ENCODE assay signal across 32 cellular contexts in the genomic region with DNA sequence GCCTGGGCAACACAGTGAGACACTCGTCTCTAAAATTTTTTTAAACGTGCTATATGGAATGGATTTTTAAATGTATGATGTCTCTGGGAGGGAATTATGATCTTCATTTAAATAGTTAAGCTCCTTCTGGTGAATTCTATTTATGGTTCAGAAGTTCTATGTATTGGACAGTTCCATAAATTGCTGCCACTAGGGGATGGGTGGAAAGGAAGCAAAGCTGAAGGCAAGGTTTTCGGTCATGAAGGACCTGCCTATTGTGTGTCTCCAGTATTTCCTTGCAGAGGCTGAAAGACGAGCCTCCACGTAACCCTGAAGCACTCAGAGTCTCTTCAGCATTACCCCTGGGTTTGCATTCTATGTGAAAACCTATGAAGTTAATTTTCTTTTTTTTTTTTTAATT.
A peak's percentile ranks its signal among the peaks of the same experiment; 100 is the strongest.
DNase-seq lines count a peak whose midpoint lies in the region; ATAC-seq, FAIRE-seq and TF ChIP-seq lines count a peak whose summit lies in the region.
"Had no signal": no experiment of that assay in that cellular context is flagged by ENCODE, and none has a peak within 500 bp of the region (broad histone marks: within the 10 kb centered on the region; RNA-seq: fewer than 3 reads in every experiment).

No MANE protein-coding gene starts in this region.

- no peak for DNase-seq in AG09309 (ENCODE audit: low read depth)
- no peak for DNase-seq in HFFc6
- no peak for DNase-seq in chondrocyte (ENCODE audit: low spot score)
- DNase-seq in keratinocyte (ENCODE audit: low read depth, low spot score), result no peak
- no peak for DNase-seq in CD4-positive, alpha-beta T cell
- DNase-seq in activated CD4-positive, alpha-beta T cell treated with anti-CD3 and anti-CD28 coated beads, Interleukin-2, amount 50 U/mL, for 4 hours, result no peak
- DNase-seq in heart right ventricle, result no peak
- DNase-seq: activated CD4-positive, alpha-beta T cell treated with anti-CD3 and anti-CD28 coated beads for 48 hours; activated naive CD8-positive, alpha-beta T cell treated with anti-CD3 and anti-CD28 coated beads, Interleukin-2, amount 50 U/mL, for 24 hours; activated T-cell treated with anti-CD3 and anti-CD28 coated beads, Interleukin-2, amount 50 U/mL, for 1 hour; cerebellar nuclear complex; COR-L47; DND-41; H9; left cardiac atrium; NCI-H1417; NCI-H2029 treated with DMSO at 0.1 percent for 48 hours; NCI-H226; NCI-H774; OCI-M1; SHP77 treated with DMSO at 0.1 percent for 48 hours; T1000; WERI-Rb-1 had no signal

- no peak overlapping the region for H3K4me3 Mint-ChIP-seq in HFFc6
- no peak overlapping the region for H3K4me3 Mint-ChIP-seq in chondrocyte (ENCODE audit: unreplicated experiment)
- H3K4me3 Mint-ChIP-seq in CD4-positive, alpha-beta T cell, result no peak overlapping the region
- H3K4me3 Mint-ChIP-seq: activated naive CD8-positive, alpha-beta T cell treated with anti-CD3 and anti-CD28 coated beads, Interleukin-2, amount 50 U/mL, for 24 hours; H9; memory B cell; stimulated activated naive CD8-positive, alpha-beta T cell treated with anti-CD3 and anti-CD28 coated beads, Interleukin-15, Interleukin-2, amounts not matched to agents 100 ng/mL and 50 ng/mL, for 24 hours had no signal

- H3K27me3 Mint-ChIP-seq in HFFc6 (ENCODE audit: insufficient read depth) (no peaks in the 10 kb centered on the region; the same call in 1 of the 2 replicates), chondrocyte (ENCODE audit: low read depth) (no peaks in the 10 kb centered on the region)
- no peaks in the 10 kb centered on the region for H3K27me3 Mint-ChIP-seq in CD4-positive, alpha-beta T cell
- H3K27me3 Mint-ChIP-seq: activated naive CD8-positive, alpha-beta T cell treated with anti-CD3 and anti-CD28 coated beads, Interleukin-2, amount 50 U/mL, for 24 hours; memory B cell; stimulated activated naive CD8-positive, alpha-beta T cell treated with anti-CD3 and anti-CD28 coated beads, Interleukin-15, Interleukin-2, amounts not matched to agents 100 ng/mL and 50 ng/mL, for 24 hours had no signal

- no peaks in the 10 kb centered on the region for H3K9me3 ChIP-seq in keratinocyte (ENCODE audit: control insufficient read depth, low read depth, low read length)
- peaks cover 3% of the 10 kb centered on the region for H3K9me3 ChIP-seq in CD4-positive, alpha-beta T cell (ENCODE audit: control insufficient read depth, low read length)
- H3K9me3 ChIP-seq in heart right ventricle, result no peaks in the 10 kb centered on the region
- H3K9me3 ChIP-seq: BLaER1 treated with 17β-estradiol and CSF1 and Interleukin-3, amounts not matched to agents 10 nM and 100 nM; neutrophil; prostate gland had no signal

- H3K36me3 ChIP-seq in keratinocyte (ENCODE audit: control insufficient read depth in 2 of 2, extremely low read depth in 1 of 2, insufficient read depth in 2 of 2, low read length in 2 of 2) (no peaks in the 10 kb centered on the region), heart right ventricle (no peaks in the 10 kb centered on the region)
- H3K36me3 ChIP-seq: BLaER1 treated with 17β-estradiol and CSF1 and Interleukin-3, amounts not matched to agents 10 nM and 100 nM; neutrophil; prostate gland; WERI-Rb-1 had no signal

- CTCF ChIA-PET in CD4-positive, alpha-beta T cell (lab: Charles Lee), result no interaction called here

- no peaks in the 10 kb centered on the region for H3K79me2 ChIP-seq in keratinocyte (ENCODE audit: control insufficient read depth, insufficient read depth, low read length)

- no peaks in the 10 kb centered on the region for H3K27me3 ChIP-seq in keratinocyte (ENCODE audit: control insufficient read depth, extremely low read depth, insufficient read depth, low read length)
- H3K27me3 ChIP-seq in CD4-positive, alpha-beta T cell (ENCODE audit: control insufficient read depth, insufficient read depth, low read length), result no peaks in the 10 kb centered on the region
- H3K27me3 ChIP-seq in heart right ventricle, result peaks cover 0 to 4% (median 0%) of the 10 kb centered on the region in 7 donors
- H3K27me3 ChIP-seq: BLaER1 treated with 17β-estradiol and CSF1 and Interleukin-3, amounts not matched to agents 10 nM and 100 nM; neutrophil had no signal

- FAIRE-seq in keratinocyte (lab: Jason Lieb, UNC), result no peak
- FAIRE-seq: frontal cortex, GM18507 had no signal

- no peaks in the 10 kb centered on the region; the same call in 1 of the 2 replicates for H3K36me3 Mint-ChIP-seq in HFFc6 (ENCODE audit: low read depth)
- no peaks in the 10 kb centered on the region for H3K36me3 Mint-ChIP-seq in chondrocyte (ENCODE audit: low read depth)
- H3K36me3 Mint-ChIP-seq in CD4-positive, alpha-beta T cell (ENCODE audit: low read depth), result no peaks in the 10 kb centered on the region
- H3K36me3 Mint-ChIP-seq: memory B cell had no signal

- no peak overlapping the region for H3K4me3 ChIP-seq in AG09309 (ENCODE audit: control insufficient read depth, low read depth, low read length)
- no peak overlapping the region for H3K4me3 ChIP-seq in keratinocyte (ENCODE audit: control insufficient read depth in 2 of 3, extremely low read depth in 1 of 3, insufficient read depth in 2 of 3, low read depth in 1 of 3, low read length in 3 of 3)
- no peak overlapping the region for H3K4me3 ChIP-seq in heart right ventricle
- H3K4me3 ChIP-seq: BLaER1 treated with 17β-estradiol and CSF1 and Interleukin-3, amounts not matched to agents 10 nM and 100 nM; prostate gland had no signal

- H3K9me1 ChIP-seq in keratinocyte (ENCODE audit: control insufficient read depth, extremely low read depth, insufficient read depth, low read length), result no peaks in the 10 kb centered on the region

- dilution Hi-C loops in keratinocyte (cut with MboI; ENCODE audit: extremely low pct_ligation_motif_present, low sequenced_read_pairs), result no loop called here

- H4K20me1 ChIP-seq in keratinocyte (ENCODE audit: control insufficient read depth, extremely low read depth, insufficient read depth, low read length), result no peaks in the 10 kb centered on the region
- H4K20me1 ChIP-seq: BLaER1 treated with 17β-estradiol and CSF1 and Interleukin-3, amounts not matched to agents 10 nM and 100 nM had no signal

- H3K27ac ChIP-seq in keratinocyte (ENCODE audit: control insufficient read depth, insufficient read depth, low read length), result no peak overlapping the region
- H3K27ac ChIP-seq in CD4-positive, alpha-beta T cell (ENCODE audit: low read depth, low read length), result no peak overlapping the region
- H3K27ac ChIP-seq in heart right ventricle, result no peak overlapping the region
- H3K27ac ChIP-seq: BLaER1 treated with 17β-estradiol and CSF1 and Interleukin-3, amounts not matched to agents 10 nM and 100 nM; epithelial cell of prostate; neutrophil; prostate gland; WERI-Rb-1 had no signal

- peaks cover 52% of the 10 kb centered on the region for H3K4me1 Mint-ChIP-seq in HFFc6 (ENCODE audit: low read depth)
- peaks cover 45% of the 10 kb centered on the region for H3K4me1 Mint-ChIP-seq in chondrocyte (ENCODE audit: low read depth)
- no peaks in the 10 kb centered on the region for H3K4me1 Mint-ChIP-seq in CD4-positive, alpha-beta T cell (ENCODE audit: low read depth)
- H3K4me1 Mint-ChIP-seq: activated naive CD8-positive, alpha-beta T cell treated with anti-CD3 and anti-CD28 coated beads, Interleukin-2, amount 50 U/mL, for 24 hours; memory B cell had no signal

- H2AFZ ChIP-seq in keratinocyte (ENCODE audit: control insufficient read depth, low read length), result no peak overlapping the region

- H3K27ac Mint-ChIP-seq in HFFc6, result no peak overlapping the region
- no peak overlapping the region for H3K27ac Mint-ChIP-seq in chondrocyte (ENCODE audit: unreplicated experiment)
- H3K27ac Mint-ChIP-seq in CD4-positive, alpha-beta T cell, result no peak overlapping the region
- H3K27ac Mint-ChIP-seq: activated naive CD8-positive, alpha-beta T cell treated with anti-CD3 and anti-CD28 coated beads, Interleukin-2, amount 50 U/mL, for 24 hours; H9; memory B cell; stimulated activated naive CD8-positive, alpha-beta T cell treated with anti-CD3 and anti-CD28 coated beads, Interleukin-15, Interleukin-2, amounts not matched to agents 100 ng/mL and 50 ng/mL, for 24 hours had no signal

- no peak for ATAC-seq in CD4-positive, alpha-beta T cell (ENCODE audit: poor library complexity)
- no peak for ATAC-seq in heart right ventricle
- ATAC-seq in HG02763 (IDR thresholded peaks at IDR 0.05; ENCODE audit: unreplicated experiment), result no peak
- ATAC-seq: activated naive CD8-positive, alpha-beta T cell treated with anti-CD3 and anti-CD28 coated beads, Interleukin-2, amount 50 U/mL, for 24 hours; left cardiac atrium had no signal

- H3K4me2 ChIP-seq in keratinocyte (ENCODE audit: control insufficient read depth, extremely low read depth, insufficient read depth, low read depth, low read length), result no peak overlapping the region
- H3K4me2 ChIP-seq: BLaER1 treated with 17β-estradiol and CSF1 and Interleukin-3, amounts not matched to agents 10 nM and 100 nM had no signal

- H3K9me3 Mint-ChIP-seq in HFFc6 (no peaks in the 10 kb centered on the region), chondrocyte (ENCODE audit: low read depth) (no peaks in the 10 kb centered on the region)
- H3K9me3 Mint-ChIP-seq in CD4-positive, alpha-beta T cell, result peaks cover 5% of the 10 kb centered on the region
- H3K9me3 Mint-ChIP-seq: H9 had no signal

- WGBS in heart right ventricle, 2 donors, result 75 to 76% methylated on average over 5 of the region's 5 CpGs

- intact Hi-C loops in CD4-positive, alpha-beta T cell (cut with DNase I, micrococcal nuclease), result no loop called here
- intact Hi-C loops in heart right ventricle (cut with DNase I), result loop anchor here in 1 of 10 donors (5.0 kb wide), 2 partner anchors 228 to 448 kb away; no protein-coding TSS in a partner anchor

- peaks cover 12% of the 10 kb centered on the region for H3K4me1 ChIP-seq in keratinocyte (ENCODE audit: control insufficient read depth, extremely low read depth, insufficient read depth, low read length)
- peaks cover 0 to 9% (median 0%) of the 10 kb centered on the region in 9 donors for H3K4me1 ChIP-seq in heart right ventricle
- H3K4me1 ChIP-seq: prostate gland had no signal

- POLR2A ChIA-PET in CD4-positive, alpha-beta T cell (lab: Charles Lee), result no interaction called here

- no peak overlapping the region for H3K9ac ChIP-seq in keratinocyte (ENCODE audit: control insufficient read depth, extremely low read depth, insufficient read depth, low read length)
- H3K9ac ChIP-seq: BLaER1 treated with 17β-estradiol and CSF1 and Interleukin-3, amounts not matched to agents 10 nM and 100 nM had no signal

- peak; percentile 29 for TF ChIP-seq CTCF in AG09309 (IDR thresholded peaks at IDR 0.05; ENCODE audit: control insufficient read depth, insufficient read depth, low read depth, low read length, missing control alignments)
- TF ChIP-seq CTCF in HFFc6 (IDR thresholded peaks at IDR 0.05), result peak; percentile 72
- peak; percentile 54 for TF ChIP-seq CTCF in chondrocyte (IDR thresholded peaks at IDR 0.05)
- TF ChIP-seq CTCF in keratinocyte (optimal IDR thresholded peaks at IDR 0.05 in 1 of 3, IDR thresholded peaks at IDR 0.05 in 1 of 3, conservative IDR thresholded peaks at IDR 0.05 in 1 of 3; ENCODE audit: extremely low read depth in 1 of 3, insufficient read depth in 2 of 3, low read length in 3 of 3), result peak; percentile 3 to 26 (median 13)
- no peak for TF ChIP-seq CTCF in CD4-positive, alpha-beta T cell (IDR thresholded peaks at IDR 0.05)
- TF ChIP-seq CTCF in heart right ventricle (IDR thresholded peaks at IDR 0.05), result no peak

Comparison
In these comparisons a context has a peak if more than half of its experiments do, and no peak if none do; other contexts are left out.
1. CTCF ChIP-seq: peak in AG09309 (single experiment), HFFc6 (single experiment), chondrocyte (single experiment) and keratinocyte (3 of 3); none in CD4-positive, alpha-beta T cell (single experiment) and heart right ventricle (0 of 9).